Comparison of ENCODE assay signal across 32 cellular contexts in the genomic region with DNA sequence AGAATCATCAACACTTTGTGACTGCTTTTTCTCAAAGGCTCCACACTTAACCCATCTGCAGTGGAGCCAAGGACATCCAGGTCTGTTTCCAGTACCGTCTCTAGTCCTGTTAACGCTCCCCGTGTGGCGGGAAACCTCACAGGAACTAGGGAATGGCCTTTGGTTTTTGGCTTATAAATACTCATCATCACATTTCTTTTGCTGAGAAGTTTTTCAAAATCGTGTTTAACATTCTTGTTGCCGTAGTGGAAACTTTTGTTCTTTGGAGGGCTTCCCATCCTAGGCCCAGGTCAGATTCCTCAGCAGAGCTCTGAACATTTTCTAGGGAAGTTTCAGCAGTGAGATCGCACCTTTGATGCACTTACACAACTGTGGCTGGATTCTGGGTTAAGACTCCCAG. TPM values are rescaled to one million over a fixed set of nuclear protein-coding genes. Genes with fewer than 3 reads are reported as not detected.
DNase-seq lines count a peak whose midpoint lies in the region; ATAC-seq and TF ChIP-seq lines count a peak whose summit lies in the region.
"Had no signal": no experiment of that assay in that cellular context is flagged by ENCODE, and none has a peak within 500 bp of the region (broad histone marks: within the 10 kb centered on the region; RNA-seq: fewer than 3 reads in every experiment).

No MANE protein-coding gene starts in this region.

- dilution Hi-C loops in mammary epithelial cell (cut with HindIII; ENCODE audit: low sequenced_read_pairs): no loop called here

- POLR2A ChIA-PET in activated CD4-positive, alpha-beta T cell treated with anti-CD3 and anti-CD28 coated beads for 36 hours (lab: Charles Lee): no interaction called here
- POLR2A ChIA-PET in activated CD4-positive, alpha-beta T cell treated with anti-CD3 and anti-CD28 coated beads, Interleukin-2, amount 10 ng/mL, durations not matched to agents 7 days and 5 days (lab: Charles Lee): no interaction called here

- no peak overlapping the region for H3K27ac Mint-ChIP-seq in activated CD4-positive, alpha-beta T cell treated with anti-CD3 and anti-CD28 coated beads for 36 hours
- no peak overlapping the region for H3K27ac Mint-ChIP-seq in activated CD4-positive, alpha-beta T cell treated with anti-CD3 and anti-CD28 coated beads, Interleukin-2, amount 10 ng/mL, durations not matched to agents 7 days and 5 days
- H3K27ac Mint-ChIP-seq: activated CD4-positive, alpha-beta memory T cell treated with anti-CD3 and anti-CD28 coated beads for 36 hours; activated T-helper 1 cell treated with anti-CD3 and anti-CD28 coated beads, Interleukin-12 subunit alpha, Interleukin-12 subunit beta, Interleukin-2, Interleukin-4 antibody, amounts not matched to agents 30 ng/mL and 10 ng/mL and 1 ng/mL, durations not matched to agents 14 hours and 24 hours and 36 hours; CD14-positive monocyte; IgD-negative memory B cell; natural killer cell; T-helper 17 cell; type B pancreatic cell had no signal

- H3K4me3 ChIP-seq in breast epithelium (no peak overlapping the region), mammary epithelial cell (replicated peaks in 1 of 3; ENCODE audit: insufficient read depth in 1 of 3, low read depth in 2 of 3, low read length in 3 of 3) (no peak overlapping the region), muscle layer of colon (ENCODE audit: low read depth in 1 of 2, low read length in 2 of 2) (no peak overlapping the region), right atrium auricular region (no peak overlapping the region)
- H3K4me3 ChIP-seq: body of pancreas had no signal

- peaks cover 7 to 13% of the 10 kb centered on the region in 2 donors for H3K4me1 ChIP-seq in breast epithelium
- no peaks in the 10 kb centered on the region for H3K4me1 ChIP-seq in mammary epithelial cell (ENCODE audit: insufficient read depth, low read length)
- peaks cover 54% of the 10 kb centered on the region for H3K4me1 ChIP-seq in muscle layer of colon (ENCODE audit: insufficient read depth, low read length)
- H3K4me1 ChIP-seq in right atrium auricular region: peaks cover 0 to 33% of the 10 kb centered on the region in 2 donors
- H3K4me1 ChIP-seq: body of pancreas, foreskin keratinocyte had no signal

- no peaks in the 10 kb centered on the region for H3K36me3 Mint-ChIP-seq in activated CD4-positive, alpha-beta T cell treated with anti-CD3 and anti-CD28 coated beads for 36 hours (ENCODE audit: low read depth)
- H3K36me3 Mint-ChIP-seq in activated CD4-positive, alpha-beta T cell treated with anti-CD3 and anti-CD28 coated beads, Interleukin-2, amount 10 ng/mL, durations not matched to agents 7 days and 5 days (ENCODE audit: low read depth): no peaks in the 10 kb centered on the region
- H3K36me3 Mint-ChIP-seq: activated CD4-positive, alpha-beta memory T cell treated with anti-CD3 and anti-CD28 coated beads for 36 hours; CD14-positive monocyte; natural killer cell had no signal

- intact Hi-C loops in breast epithelium (cut with DNase I; ENCODE audit: low total_unique reads): no loop called here
- intact Hi-C loops in mammary epithelial cell (cut with micrococcal nuclease): no loop called here
- intact Hi-C loops in activated CD4-positive, alpha-beta T cell treated with anti-CD3 and anti-CD28 coated beads for 36 hours (cut with DNase I, micrococcal nuclease): no loop called here

- H4K20me1 ChIP-seq in mammary epithelial cell (ENCODE audit: insufficient read depth, low read length): no peaks in the 10 kb centered on the region

- H3K27me3 Mint-ChIP-seq in activated CD4-positive, alpha-beta T cell treated with anti-CD3 and anti-CD28 coated beads for 36 hours: peaks cover 9% of the 10 kb centered on the region
- no peaks in the 10 kb centered on the region for H3K27me3 Mint-ChIP-seq in activated CD4-positive, alpha-beta T cell treated with anti-CD3 and anti-CD28 coated beads, Interleukin-2, amount 10 ng/mL, durations not matched to agents 7 days and 5 days
- H3K27me3 Mint-ChIP-seq: type B pancreatic cell had no signal

- DNase-seq in breast epithelium (ENCODE audit: low spot score in 2 of 2): no peak
- DNase-seq in mammary epithelial cell: no peak
- no peak for DNase-seq in substantia nigra (lab: John Stamatoyannopoulos, UW)
- no peak for DNase-seq in activated CD4-positive, alpha-beta T cell treated with anti-CD3 and anti-CD28 coated beads for 36 hours
- DNase-seq in activated CD4-positive, alpha-beta T cell treated with anti-CD3 and anti-CD28 coated beads, Interleukin-2, amount 10 ng/mL, durations not matched to agents 7 days and 5 days: no peak
- DNase-seq in right atrium auricular region (ENCODE audit: low spot score): no peak
- DNase-seq: activated CD4-positive, alpha-beta memory T cell treated with anti-CD3 and anti-CD28 coated beads for 36 hours; activated naive CD4-positive, alpha-beta T cell treated with Interleukin-2 at 50 U/mL for 16 hours; body of pancreas; Calu3; DND-41; foreskin keratinocyte; kidney; midbrain; natural killer cell; NCI-H146; NCI-H226; NCI-H69; Right ventricle myocardium superior; small intestine; stimulated activated naive CD4-positive, alpha-beta T cell treated with Interleukin-2 at 50 U/mL for 16 hours; T-helper 17 cell had no signal

- no peaks in the 10 kb centered on the region for H3K36me3 ChIP-seq in breast epithelium
- H3K36me3 ChIP-seq in mammary epithelial cell (ENCODE audit: insufficient read depth, low read length): no peaks in the 10 kb centered on the region
- H3K36me3 ChIP-seq in muscle layer of colon (ENCODE audit: insufficient read depth, low read length): peaks cover 9% of the 10 kb centered on the region
- H3K36me3 ChIP-seq in right atrium auricular region: no peaks in the 10 kb centered on the region

- TF ChIP-seq POLR2A in breast epithelium (IDR thresholded peaks at IDR 0.05): no peak

- WGBS in mammary epithelial cell (ENCODE audit: low coverage, missing lambda C conversion rate): 78% methylated on average over 7 of the region's 7 CpGs

- no peaks in the 10 kb centered on the region for H3K9me3 Mint-ChIP-seq in activated CD4-positive, alpha-beta T cell treated with anti-CD3 and anti-CD28 coated beads for 36 hours (ENCODE audit: low read depth)
- no peaks in the 10 kb centered on the region for H3K9me3 Mint-ChIP-seq in activated CD4-positive, alpha-beta T cell treated with anti-CD3 and anti-CD28 coated beads, Interleukin-2, amount 10 ng/mL, durations not matched to agents 7 days and 5 days
- H3K9me3 Mint-ChIP-seq: activated CD4-positive, alpha-beta memory T cell treated with anti-CD3 and anti-CD28 coated beads for 36 hours; activated T-helper 1 cell treated with anti-CD3 and anti-CD28 coated beads, Interleukin-12 subunit alpha, Interleukin-12 subunit beta, Interleukin-2, Interleukin-4 antibody, amounts not matched to agents 30 ng/mL and 10 ng/mL and 1 ng/mL, durations not matched to agents 14 hours and 24 hours and 36 hours; CD14-positive monocyte; natural killer cell; type B pancreatic cell had no signal

- H3K79me2 ChIP-seq in mammary epithelial cell (ENCODE audit: insufficient read depth, low read length): no peaks in the 10 kb centered on the region

- no peak overlapping the region for H3K4me3 Mint-ChIP-seq in activated CD4-positive, alpha-beta T cell treated with anti-CD3 and anti-CD28 coated beads for 36 hours
- no peak overlapping the region for H3K4me3 Mint-ChIP-seq in activated CD4-positive, alpha-beta T cell treated with anti-CD3 and anti-CD28 coated beads, Interleukin-2, amount 10 ng/mL, durations not matched to agents 7 days and 5 days
- H3K4me3 Mint-ChIP-seq: activated CD4-positive, alpha-beta memory T cell treated with anti-CD3 and anti-CD28 coated beads for 36 hours; activated T-helper 1 cell treated with anti-CD3 and anti-CD28 coated beads, Interleukin-12 subunit alpha, Interleukin-12 subunit beta, Interleukin-2, Interleukin-4 antibody, amounts not matched to agents 30 ng/mL and 10 ng/mL and 1 ng/mL, durations not matched to agents 14 hours and 24 hours and 36 hours; CD14-positive monocyte; IgD-negative memory B cell; natural killer cell; T-helper 17 cell; type B pancreatic cell had no signal

- in situ Hi-C loops in mammary epithelial cell (cut with MboI; ENCODE audit: low sequenced_read_pairs in 2 of 2): no loop called here

- H3K4me2 ChIP-seq in mammary epithelial cell (ENCODE audit: insufficient read depth, low read depth, low read length): no peak overlapping the region

- TF ChIP-seq CTCF in breast epithelium (IDR thresholded peaks at IDR 0.05): no peak
- no peak for TF ChIP-seq CTCF in mammary epithelial cell (conservative IDR thresholded peaks at IDR 0.05 in 1 of 2, IDR thresholded peaks at IDR 0.05 in 1 of 2; ENCODE audit: extremely low read depth in 1 of 2, insufficient read depth in 1 of 2, low read depth in 1 of 2, low read length in 2 of 2)
- TF ChIP-seq CTCF in right atrium auricular region (IDR thresholded peaks at IDR 0.05): no peak

- H3K4me1 Mint-ChIP-seq in activated CD4-positive, alpha-beta T cell treated with anti-CD3 and anti-CD28 coated beads for 36 hours: no peaks in the 10 kb centered on the region
- no peaks in the 10 kb centered on the region for H3K4me1 Mint-ChIP-seq in activated CD4-positive, alpha-beta T cell treated with anti-CD3 and anti-CD28 coated beads, Interleukin-2, amount 10 ng/mL, durations not matched to agents 7 days and 5 days
- H3K4me1 Mint-ChIP-seq: natural killer cell, T-helper 17 cell had no signal

- BruUV-seq in mammary epithelial cell (replicated peaks; lab: Mats Ljungman, UMichigan): no TSS peak

- H3K9me3 ChIP-seq in breast epithelium (no peaks in the 10 kb centered on the region), mammary epithelial cell (replicated peaks; ENCODE audit: insufficient read depth, low read length) (no peaks in the 10 kb centered on the region), muscle layer of colon (ENCODE audit: low read length) (no peaks in the 10 kb centered on the region), right atrium auricular region (no peaks in the 10 kb centered on the region)
- H3K9me3 ChIP-seq: body of pancreas had no signal

- H3K9ac ChIP-seq in mammary epithelial cell (ENCODE audit: insufficient read depth, low read length): no peak overlapping the region
- no peak overlapping the region for H3K9ac ChIP-seq in muscle layer of colon (ENCODE audit: low read length)

- peak overlapping the region; percentile 43 to 84 for H3K27ac ChIP-seq in breast epithelium
- no peak overlapping the region for H3K27ac ChIP-seq in mammary epithelial cell (ENCODE audit: insufficient read depth, low read depth, low read length)
- H3K27ac ChIP-seq in muscle layer of colon (ENCODE audit: low read depth, low read length): peak overlapping the region; percentile 67
- H3K27ac ChIP-seq in substantia nigra (ENCODE audit: low read depth, low read length, poor library complexity, severe bottlenecking): peak overlapping the region; percentile 39
- H3K27ac ChIP-seq in right atrium auricular region: no peak overlapping the region
- H3K27ac ChIP-seq: 22Rv1, body of pancreas, epithelial cell of prostate, foreskin keratinocyte had no signal

- H3K27me3 ChIP-seq in breast epithelium (no peaks in the 10 kb centered on the region), mammary epithelial cell (ENCODE audit: insufficient read depth, low read length) (no peaks in the 10 kb centered on the region), muscle layer of colon (ENCODE audit: control insufficient read depth in 1 of 2, insufficient read depth in 2 of 2, low read length in 2 of 2) (no peaks in the 10 kb centered on the region), right atrium auricular region (no peaks in the 10 kb centered on the region)
- H3K27me3 ChIP-seq: body of pancreas, foreskin keratinocyte had no signal

- CTCF ChIA-PET in mammary epithelial cell (lab: Charles Lee; ENCODE audit: low non-redundant PET): interaction anchor here (0.5 kb wide), 1 partner anchor 771 kb away, joined by 5 read pairs; no protein-coding TSS in a partner anchor
- CTCF ChIA-PET in activated CD4-positive, alpha-beta T cell treated with anti-CD3 and anti-CD28 coated beads for 36 hours (lab: Charles Lee): interaction anchor here (0.7 kb wide), 1 partner anchor 128 kb away, joined by 3 read pairs; no protein-coding TSS in a partner anchor
- CTCF ChIA-PET in activated CD4-positive, alpha-beta T cell treated with anti-CD3 and anti-CD28 coated beads, Interleukin-2, amount 10 ng/mL, durations not matched to agents 7 days and 5 days (lab: Charles Lee): no interaction called here

- no peak overlapping the region for H2AFZ ChIP-seq in mammary epithelial cell (ENCODE audit: low read depth, low read length)

- ATAC-seq in activated CD4-positive, alpha-beta T cell treated with anti-CD3 and anti-CD28 coated beads for 36 hours: no peak
- ATAC-seq in HG02642 (IDR thresholded peaks at IDR 0.05; ENCODE audit: poor library complexity, unreplicated experiment): no peak
- ATAC-seq: activated CD4-positive, CD25-positive, alpha-beta regulatory T cell treated with anti-CD3 and anti-CD28 coated beads, Interleukin-2, amount 50 U/mL, for 24 hours; body of pancreas; foreskin keratinocyte; natural killer cell; SK-N-SH treated with all-trans-retinoic acid at 6 μM for 48 hours; T-helper 17 cell had no signal

RNA-seq across cellular contexts. Expression of a gene that starts 24.6 kb away (rescaled TPM):
- total RNA-seq in breast epithelium (10 to 100 TPM; 16.2 to 59.5 (median 41.3) TPM), mammary epithelial cell (under 1 TPM in 1 of 2 donors, not detected in 1; 0.17 TPM), right atrium auricular region (1 to 10 TPM; 8.3 to 9.7 TPM)
- polyA plus RNA-seq in mammary epithelial cell: 0.02 TPM
- not detected for polyA minus RNA-seq in mammary epithelial cell
- total RNA-seq in activated CD4-positive, alpha-beta T cell treated with anti-CD3 and anti-CD28 coated beads for 36 hours: not detected
- total RNA-seq in activated CD4-positive, alpha-beta T cell treated with anti-CD3 and anti-CD28 coated beads, Interleukin-2, amount 10 ng/mL, durations not matched to agents 7 days and 5 days: not detected
- total RNA-seq: activated CD4-positive, alpha-beta memory T cell treated with anti-CD3 and anti-CD28 coated beads for 36 hours; activated T-helper 1 cell treated with anti-CD3 and anti-CD28 coated beads, Interleukin-12 subunit alpha, Interleukin-12 subunit beta, Interleukin-2, Interleukin-4 antibody, amounts not matched to agents 30 ng/mL and 10 ng/mL and 1 ng/mL, durations not matched to agents 14 hours and 24 hours and 36 hours; Calu3; natural killer cell; T-helper 17 cell had no signal
- polyA plus RNA-seq: CD14-positive monocyte, foreskin keratinocyte, IgD-negative memory B cell had no signal

Comparison
In these comparisons a context has a peak if more than half of its experiments do, and no peak if none do; other contexts are left out.
1. H3K27ac ChIP-seq: peak in breast epithelium (2 of 2), muscle layer of colon (single experiment) and substantia nigra (single experiment); none in mammary epithelial cell (single experiment) and right atrium auricular region (0 of 2).
2. RNA of a gene that starts 24.6 kb away (total RNA-seq): 16.2 to 59.5 TPM in breast epithelium and 8.3 to 9.7 TPM in right atrium auricular region; 0.17 TPM in mammary epithelial cell, not detected in activated CD4-positive, alpha-beta T cell treated with anti-CD3 and anti-CD28 coated beads for 36 hours and not detected in activated CD4-positive, alpha-beta T cell treated with anti-CD3 and anti-CD28 coated beads, Interleukin-2, amount 10 ng/mL, durations not matched to agents 7 days and 5 days; every median in the first group is over 4 times any median in the second.